Comparison of ENCODE assay signal across 1 cellular context in the genomic region with DNA sequence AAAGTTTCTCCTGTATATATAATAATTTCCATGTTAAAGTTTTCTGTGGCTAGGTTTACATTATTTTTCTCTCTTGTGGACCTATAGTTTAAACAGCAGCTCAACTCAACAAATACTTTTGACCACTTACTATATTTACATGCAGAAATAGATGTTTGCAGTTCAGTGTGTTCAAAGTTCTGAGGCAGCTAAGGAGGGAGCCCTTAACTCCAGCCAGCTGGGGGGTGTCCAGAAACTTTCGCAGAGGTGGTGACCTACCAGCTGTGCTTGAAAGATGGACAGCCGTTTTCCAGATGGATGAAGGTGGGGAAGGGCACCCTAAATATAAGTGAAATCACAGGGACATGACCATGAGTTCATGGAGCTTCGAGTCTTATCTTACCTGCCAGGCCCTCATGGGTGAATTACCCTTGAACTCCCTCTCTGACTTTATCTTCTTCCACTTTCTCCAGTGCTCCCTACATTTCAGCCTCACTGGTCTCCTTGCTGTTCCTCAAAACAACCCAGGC.
TF ChIP-seq lines count a peak whose summit lies in the region.

No MANE protein-coding gene starts in this region.

TF ChIP-seq in K562, 482 proteins besides CTCF, POLR2A, EP300 and RAD21 (continued from another document and continues in another):
- TF ChIP-seq, protein P1, sequence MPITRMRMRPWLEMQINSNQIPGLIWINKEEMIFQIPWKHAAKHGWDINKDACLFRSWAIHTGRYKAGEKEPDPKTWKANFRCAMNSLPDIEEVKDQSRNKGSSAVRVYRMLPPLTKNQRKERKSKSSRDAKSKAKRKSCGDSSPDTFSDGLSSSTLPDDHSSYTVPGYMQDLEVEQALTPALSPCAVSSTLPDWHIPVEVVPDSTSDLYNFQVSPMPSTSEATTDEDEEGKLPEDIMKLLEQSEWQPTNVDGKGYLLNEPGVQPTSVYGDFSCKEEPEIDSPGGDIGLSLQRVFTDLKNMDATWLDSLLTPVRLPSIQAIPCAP (CRISPR knock-in tag; IDR thresholded peaks at IDR 0.05; ENCODE audit: borderline replicate concordance) = no peak
- peak; percentile 85 for TF ChIP-seq DPF2 (IDR thresholded peaks at IDR 0.05)
- no peak for TF ChIP-seq ZNF644 (tag; IDR thresholded peaks at IDR 0.05; ENCODE audit: low read depth)
- TF ChIP-seq ZNF507 (tag; conservative IDR thresholded peaks at IDR 0.05) = no peak
- no peak for TF ChIP-seq ZNF778 (CRISPR knock-in tag; IDR thresholded peaks at IDR 0.05)
- no peak for TF ChIP-seq ZNF780A (CRISPR knock-in tag; IDR thresholded peaks at IDR 0.05)
- TF ChIP-seq, protein P2, sequence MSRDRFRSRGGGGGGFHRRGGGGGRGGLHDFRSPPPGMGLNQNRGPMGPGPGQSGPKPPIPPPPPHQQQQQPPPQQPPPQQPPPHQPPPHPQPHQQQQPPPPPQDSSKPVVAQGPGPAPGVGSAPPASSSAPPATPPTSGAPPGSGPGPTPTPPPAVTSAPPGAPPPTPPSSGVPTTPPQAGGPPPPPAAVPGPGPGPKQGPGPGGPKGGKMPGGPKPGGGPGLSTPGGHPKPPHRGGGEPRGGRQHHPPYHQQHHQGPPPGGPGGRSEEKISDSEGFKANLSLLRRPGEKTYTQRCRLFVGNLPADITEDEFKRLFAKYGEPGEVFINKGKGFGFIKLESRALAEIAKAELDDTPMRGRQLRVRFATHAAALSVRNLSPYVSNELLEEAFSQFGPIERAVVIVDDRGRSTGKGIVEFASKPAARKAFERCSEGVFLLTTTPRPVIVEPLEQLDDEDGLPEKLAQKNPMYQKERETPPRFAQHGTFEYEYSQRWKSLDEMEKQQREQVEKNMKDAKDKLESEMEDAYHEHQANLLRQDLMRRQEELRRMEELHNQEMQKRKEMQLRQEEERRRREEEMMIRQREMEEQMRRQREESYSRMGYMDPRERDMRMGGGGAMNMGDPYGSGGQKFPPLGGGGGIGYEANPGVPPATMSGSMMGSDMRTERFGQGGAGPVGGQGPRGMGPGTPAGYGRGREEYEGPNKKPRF (IDR thresholded peaks at IDR 0.05; ENCODE audit: low read depth, low read length) = no peak
- TF ChIP-seq TAF1 (IDR thresholded peaks at IDR 0.05; ENCODE audit: control insufficient read depth, extremely low read depth, insufficient read depth, low read length, severe bottlenecking) = no peak
- peak; percentile 73; the same call in 1 of the 2 replicates for TF ChIP-seq DMBX1 (CRISPR knock-in tag; IDR thresholded peaks at IDR 0.05; ENCODE audit: borderline replicate concordance)
- no peak for TF ChIP-seq ZNF23 (CRISPR knock-in tag; IDR thresholded peaks at IDR 0.05)
- TF ChIP-seq MAFK (IDR thresholded peaks at IDR 0.05; ENCODE audit: low read length) = no peak
- TF ChIP-seq, protein P3, sequence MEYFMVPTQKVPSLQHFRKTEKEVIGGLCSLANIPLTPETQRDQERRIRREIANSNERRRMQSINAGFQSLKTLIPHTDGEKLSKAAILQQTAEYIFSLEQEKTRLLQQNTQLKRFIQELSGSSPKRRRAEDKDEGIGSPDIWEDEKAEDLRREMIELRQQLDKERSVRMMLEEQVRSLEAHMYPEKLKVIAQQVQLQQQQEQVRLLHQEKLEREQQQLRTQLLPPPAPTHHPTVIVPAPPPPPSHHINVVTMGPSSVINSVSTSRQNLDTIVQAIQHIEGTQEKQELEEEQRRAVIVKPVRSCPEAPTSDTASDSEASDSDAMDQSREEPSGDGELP (CRISPR knock-in tag; IDR thresholded peaks at IDR 0.05; ENCODE audit: borderline replicate concordance) = peak; percentile 69
- no peak for TF ChIP-seq ZBTB17 (CRISPR knock-in tag; IDR thresholded peaks at IDR 0.05)
- TF ChIP-seq ZNF436 (CRISPR knock-in tag; IDR thresholded peaks at IDR 0.05) = no peak
- TF ChIP-seq, protein P4, sequence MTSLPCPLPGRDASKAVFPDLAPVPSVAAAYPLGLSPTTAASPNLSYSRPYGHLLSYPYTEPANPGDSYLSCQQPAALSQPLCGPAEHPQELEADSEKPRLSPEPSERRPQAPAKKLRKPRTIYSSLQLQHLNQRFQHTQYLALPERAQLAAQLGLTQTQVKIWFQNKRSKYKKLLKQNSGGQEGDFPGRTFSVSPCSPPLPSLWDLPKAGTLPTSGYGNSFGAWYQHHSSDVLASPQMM (CRISPR knock-in tag; IDR thresholded peaks at IDR 0.05) = no peak
- TF ChIP-seq ZNF224 (CRISPR knock-in tag; IDR thresholded peaks at IDR 0.05) = no peak
- TF ChIP-seq, protein P5, sequence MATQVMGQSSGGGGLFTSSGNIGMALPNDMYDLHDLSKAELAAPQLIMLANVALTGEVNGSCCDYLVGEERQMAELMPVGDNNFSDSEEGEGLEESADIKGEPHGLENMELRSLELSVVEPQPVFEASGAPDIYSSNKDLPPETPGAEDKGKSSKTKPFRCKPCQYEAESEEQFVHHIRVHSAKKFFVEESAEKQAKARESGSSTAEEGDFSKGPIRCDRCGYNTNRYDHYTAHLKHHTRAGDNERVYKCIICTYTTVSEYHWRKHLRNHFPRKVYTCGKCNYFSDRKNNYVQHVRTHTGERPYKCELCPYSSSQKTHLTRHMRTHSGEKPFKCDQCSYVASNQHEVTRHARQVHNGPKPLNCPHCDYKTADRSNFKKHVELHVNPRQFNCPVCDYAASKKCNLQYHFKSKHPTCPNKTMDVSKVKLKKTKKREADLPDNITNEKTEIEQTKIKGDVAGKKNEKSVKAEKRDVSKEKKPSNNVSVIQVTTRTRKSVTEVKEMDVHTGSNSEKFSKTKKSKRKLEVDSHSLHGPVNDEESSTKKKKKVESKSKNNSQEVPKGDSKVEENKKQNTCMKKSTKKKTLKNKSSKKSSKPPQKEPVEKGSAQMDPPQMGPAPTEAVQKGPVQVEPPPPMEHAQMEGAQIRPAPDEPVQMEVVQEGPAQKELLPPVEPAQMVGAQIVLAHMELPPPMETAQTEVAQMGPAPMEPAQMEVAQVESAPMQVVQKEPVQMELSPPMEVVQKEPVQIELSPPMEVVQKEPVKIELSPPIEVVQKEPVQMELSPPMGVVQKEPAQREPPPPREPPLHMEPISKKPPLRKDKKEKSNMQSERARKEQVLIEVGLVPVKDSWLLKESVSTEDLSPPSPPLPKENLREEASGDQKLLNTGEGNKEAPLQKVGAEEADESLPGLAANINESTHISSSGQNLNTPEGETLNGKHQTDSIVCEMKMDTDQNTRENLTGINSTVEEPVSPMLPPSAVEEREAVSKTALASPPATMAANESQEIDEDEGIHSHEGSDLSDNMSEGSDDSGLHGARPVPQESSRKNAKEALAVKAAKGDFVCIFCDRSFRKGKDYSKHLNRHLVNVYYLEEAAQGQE (CRISPR knock-in tag; IDR thresholded peaks at IDR 0.05; ENCODE audit: low read depth) = no peak
- TF ChIP-seq, protein P6, sequence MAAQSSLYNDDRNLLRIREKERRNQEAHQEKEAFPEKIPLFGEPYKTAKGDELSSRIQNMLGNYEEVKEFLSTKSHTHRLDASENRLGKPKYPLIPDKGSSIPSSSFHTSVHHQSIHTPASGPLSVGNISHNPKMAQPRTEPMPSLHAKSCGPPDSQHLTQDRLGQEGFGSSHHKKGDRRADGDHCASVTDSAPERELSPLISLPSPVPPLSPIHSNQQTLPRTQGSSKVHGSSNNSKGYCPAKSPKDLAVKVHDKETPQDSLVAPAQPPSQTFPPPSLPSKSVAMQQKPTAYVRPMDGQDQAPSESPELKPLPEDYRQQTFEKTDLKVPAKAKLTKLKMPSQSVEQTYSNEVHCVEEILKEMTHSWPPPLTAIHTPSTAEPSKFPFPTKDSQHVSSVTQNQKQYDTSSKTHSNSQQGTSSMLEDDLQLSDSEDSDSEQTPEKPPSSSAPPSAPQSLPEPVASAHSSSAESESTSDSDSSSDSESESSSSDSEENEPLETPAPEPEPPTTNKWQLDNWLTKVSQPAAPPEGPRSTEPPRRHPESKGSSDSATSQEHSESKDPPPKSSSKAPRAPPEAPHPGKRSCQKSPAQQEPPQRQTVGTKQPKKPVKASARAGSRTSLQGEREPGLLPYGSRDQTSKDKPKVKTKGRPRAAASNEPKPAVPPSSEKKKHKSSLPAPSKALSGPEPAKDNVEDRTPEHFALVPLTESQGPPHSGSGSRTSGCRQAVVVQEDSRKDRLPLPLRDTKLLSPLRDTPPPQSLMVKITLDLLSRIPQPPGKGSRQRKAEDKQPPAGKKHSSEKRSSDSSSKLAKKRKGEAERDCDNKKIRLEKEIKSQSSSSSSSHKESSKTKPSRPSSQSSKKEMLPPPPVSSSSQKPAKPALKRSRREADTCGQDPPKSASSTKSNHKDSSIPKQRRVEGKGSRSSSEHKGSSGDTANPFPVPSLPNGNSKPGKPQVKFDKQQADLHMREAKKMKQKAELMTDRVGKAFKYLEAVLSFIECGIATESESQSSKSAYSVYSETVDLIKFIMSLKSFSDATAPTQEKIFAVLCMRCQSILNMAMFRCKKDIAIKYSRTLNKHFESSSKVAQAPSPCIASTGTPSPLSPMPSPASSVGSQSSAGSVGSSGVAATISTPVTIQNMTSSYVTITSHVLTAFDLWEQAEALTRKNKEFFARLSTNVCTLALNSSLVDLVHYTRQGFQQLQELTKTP (IDR thresholded peaks at IDR 0.05; ENCODE audit: low read depth in 1 of 2, partially characterized antibody in 2 of 2) = no peak
- TF ChIP-seq, protein P7, sequence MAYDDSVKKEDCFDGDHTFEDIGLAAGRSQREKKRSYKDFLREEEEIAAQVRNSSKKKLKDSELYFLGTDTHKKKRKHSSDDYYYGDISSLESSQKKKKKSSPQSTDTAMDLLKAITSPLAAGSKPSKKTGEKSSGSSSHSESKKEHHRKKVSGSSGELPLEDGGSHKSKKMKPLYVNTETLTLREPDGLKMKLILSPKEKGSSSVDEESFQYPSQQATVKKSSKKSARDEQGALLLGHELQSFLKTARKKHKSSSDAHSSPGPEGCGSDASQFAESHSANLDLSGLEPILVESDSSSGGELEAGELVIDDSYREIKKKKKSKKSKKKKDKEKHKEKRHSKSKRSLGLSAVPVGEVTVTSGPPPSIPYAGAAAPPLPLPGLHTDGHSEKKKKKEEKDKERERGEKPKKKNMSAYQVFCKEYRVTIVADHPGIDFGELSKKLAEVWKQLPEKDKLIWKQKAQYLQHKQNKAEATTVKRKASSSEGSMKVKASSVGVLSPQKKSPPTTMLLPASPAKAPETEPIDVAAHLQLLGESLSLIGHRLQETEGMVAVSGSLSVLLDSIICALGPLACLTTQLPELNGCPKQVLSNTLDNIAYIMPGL (CRISPR knock-in tag; IDR thresholded peaks at IDR 0.05) = no peak
- TF ChIP-seq, protein P8, sequence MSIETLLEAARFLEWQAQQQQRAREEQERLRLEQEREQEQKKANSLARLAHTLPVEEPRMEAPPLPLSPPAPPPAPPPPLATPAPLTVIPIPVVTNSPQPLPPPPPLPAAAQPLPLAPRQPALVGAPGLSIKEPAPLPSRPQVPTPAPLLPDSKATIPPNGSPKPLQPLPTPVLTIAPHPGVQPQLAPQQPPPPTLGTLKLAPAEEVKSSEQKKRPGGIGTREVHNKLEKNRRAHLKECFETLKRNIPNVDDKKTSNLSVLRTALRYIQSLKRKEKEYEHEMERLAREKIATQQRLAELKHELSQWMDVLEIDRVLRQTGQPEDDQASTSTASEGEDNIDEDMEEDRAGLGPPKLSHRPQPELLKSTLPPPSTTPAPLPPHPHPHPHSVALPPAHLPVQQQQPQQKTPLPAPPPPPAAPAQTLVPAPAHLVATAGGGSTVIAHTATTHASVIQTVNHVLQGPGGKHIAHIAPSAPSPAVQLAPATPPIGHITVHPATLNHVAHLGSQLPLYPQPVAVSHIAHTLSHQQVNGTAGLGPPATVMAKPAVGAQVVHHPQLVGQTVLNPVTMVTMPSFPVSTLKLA (conservative IDR thresholded peaks at IDR 0.05) = 0 out of 4 replicates have a peak, but pooled peaks of 1 of the 2 experiments have one; percentile 15
- no peak for TF ChIP-seq ZSCAN32 (CRISPR knock-in tag; IDR thresholded peaks at IDR 0.05)
- peak; percentile 91 for TF ChIP-seq TCF3 (CRISPR knock-in tag; IDR thresholded peaks at IDR 0.05)
- no peak for TF ChIP-seq HEY1 (CRISPR knock-in tag; IDR thresholded peaks at IDR 0.05; ENCODE audit: borderline replicate concordance)
- TF ChIP-seq, protein P9, sequence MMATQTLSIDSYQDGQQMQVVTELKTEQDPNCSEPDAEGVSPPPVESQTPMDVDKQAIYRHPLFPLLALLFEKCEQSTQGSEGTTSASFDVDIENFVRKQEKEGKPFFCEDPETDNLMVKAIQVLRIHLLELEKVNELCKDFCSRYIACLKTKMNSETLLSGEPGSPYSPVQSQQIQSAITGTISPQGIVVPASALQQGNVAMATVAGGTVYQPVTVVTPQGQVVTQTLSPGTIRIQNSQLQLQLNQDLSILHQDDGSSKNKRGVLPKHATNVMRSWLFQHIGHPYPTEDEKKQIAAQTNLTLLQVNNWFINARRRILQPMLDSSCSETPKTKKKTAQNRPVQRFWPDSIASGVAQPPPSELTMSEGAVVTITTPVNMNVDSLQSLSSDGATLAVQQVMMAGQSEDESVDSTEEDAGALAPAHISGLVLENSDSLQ (IDR thresholded peaks at IDR 0.05) = peak; percentile 48; the same call in 1 of the 2 replicates
- TF ChIP-seq HNRNPK (IDR thresholded peaks at IDR 0.05; ENCODE audit: low read depth, low read length, poor library complexity, severe bottlenecking) = no peak
- no peak for TF ChIP-seq SP1 (CRISPR knock-in tag; IDR thresholded peaks at IDR 0.05)
- TF ChIP-seq, protein P10, sequence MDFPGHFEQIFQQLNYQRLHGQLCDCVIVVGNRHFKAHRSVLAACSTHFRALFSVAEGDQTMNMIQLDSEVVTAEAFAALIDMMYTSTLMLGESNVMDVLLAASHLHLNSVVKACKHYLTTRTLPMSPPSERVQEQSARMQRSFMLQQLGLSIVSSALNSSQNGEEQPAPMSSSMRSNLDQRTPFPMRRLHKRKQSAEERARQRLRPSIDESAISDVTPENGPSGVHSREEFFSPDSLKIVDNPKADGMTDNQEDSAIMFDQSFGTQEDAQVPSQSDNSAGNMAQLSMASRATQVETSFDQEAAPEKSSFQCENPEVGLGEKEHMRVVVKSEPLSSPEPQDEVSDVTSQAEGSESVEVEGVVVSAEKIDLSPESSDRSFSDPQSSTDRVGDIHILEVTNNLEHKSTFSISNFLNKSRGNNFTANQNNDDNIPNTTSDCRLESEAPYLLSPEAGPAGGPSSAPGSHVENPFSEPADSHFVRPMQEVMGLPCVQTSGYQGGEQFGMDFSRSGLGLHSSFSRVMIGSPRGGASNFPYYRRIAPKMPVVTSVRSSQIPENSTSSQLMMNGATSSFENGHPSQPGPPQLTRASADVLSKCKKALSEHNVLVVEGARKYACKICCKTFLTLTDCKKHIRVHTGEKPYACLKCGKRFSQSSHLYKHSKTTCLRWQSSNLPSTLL (IDR thresholded peaks at IDR 0.05) = no peak
- 0 out of 2 replicates have a peak, but pooled peaks have one; percentile 60 for TF ChIP-seq ZEB2 (IDR thresholded peaks at IDR 0.05)
- TF ChIP-seq SP2 (IDR thresholded peaks at IDR 0.05; ENCODE audit: extremely low read depth, low read depth, low read length, poor library complexity, severe bottlenecking) = no peak
- no peak for TF ChIP-seq POLR2AphosphoS2 (IDR thresholded peaks at IDR 0.05; ENCODE audit: low read length)
- TF ChIP-seq ATF7 (IDR thresholded peaks at IDR 0.05) = peak; percentile 50
- no peak for TF ChIP-seq E2F3 (CRISPR knock-in tag; IDR thresholded peaks at IDR 0.05)
- no peak for TF ChIP-seq KDM5B (IDR thresholded peaks at IDR 0.05; ENCODE audit: insufficient replicate concordance, low read depth, low read length)
- TF ChIP-seq SAFB (IDR thresholded peaks at IDR 0.05; ENCODE audit: borderline replicate concordance, low read depth, low read length) = no peak
- TF ChIP-seq SMARCA4 (IDR thresholded peaks at IDR 0.05) = peak; percentile 82
- no peak for TF ChIP-seq MXI1 (IDR thresholded peaks at IDR 0.05; ENCODE audit: low read depth, low read length)
- peak; percentile 87 for TF ChIP-seq CTBP1 (IDR thresholded peaks at IDR 0.05; ENCODE audit: borderline replicate concordance)
- TF ChIP-seq ZNF24 (IDR thresholded peaks at IDR 0.05) = no peak
- no peak for TF ChIP-seq ZNF583 (CRISPR knock-in tag; IDR thresholded peaks at IDR 0.05)
- no peak for TF ChIP-seq ARID2 (IDR thresholded peaks at IDR 0.05)
- TF ChIP-seq TSC22D4 (tag; IDR thresholded peaks at IDR 0.05) = no peak
- TF ChIP-seq SMAD4 (CRISPR knock-in tag; conservative IDR thresholded peaks at IDR 0.05) = peak; percentile 39; the same call in 1 of the 2 replicates
- TF ChIP-seq NFIC (IDR thresholded peaks at IDR 0.05) = peak; percentile 64; the same call in 1 of the 2 replicates
- no peak; the same call in 1 of the 2 replicates for TF ChIP-seq MTA1 (IDR thresholded peaks at IDR 0.05; ENCODE audit: borderline replicate concordance)
